Comparison of ENCODE assay signal across 31 cellular contexts in the genomic region with DNA sequence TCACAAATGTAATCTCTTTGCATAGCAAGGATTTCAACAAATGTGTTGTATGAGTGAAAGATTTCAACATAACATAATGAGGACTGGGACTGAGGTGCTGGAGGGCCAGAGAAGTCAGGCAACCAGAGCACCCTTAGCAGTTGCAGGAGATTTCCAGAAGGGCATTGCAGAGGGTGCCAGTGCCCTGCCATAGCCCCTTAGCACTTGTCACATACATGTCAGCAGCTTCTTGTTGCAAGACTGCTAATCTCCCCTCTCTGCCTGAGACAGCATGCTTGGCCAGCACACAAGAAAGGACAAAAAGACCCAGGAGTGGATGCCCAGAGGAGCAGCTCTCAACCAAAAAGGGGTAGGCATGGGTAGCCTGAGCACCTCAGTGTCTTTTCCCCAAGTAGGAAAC. TPM values are rescaled to one million over a fixed set of nuclear protein-coding genes. Genes with fewer than 3 reads are reported as not detected.
"Had no signal": no experiment of that assay in that cellular context is flagged by ENCODE, and none has a peak within 500 bp of the region (broad histone marks: within the 10 kb centered on the region; RNA-seq: fewer than 3 reads in every experiment).

No MANE protein-coding gene starts in this region.

- H3K27me3 ChIP-seq: heart left ventricle, right lobe of liver, testis, transverse colon had no signal

- H3K4me3 Mint-ChIP-seq: activated CD4-positive, alpha-beta memory T cell treated with anti-CD3 and anti-CD28 coated beads, Interleukin-2, amount 10 ng/mL, durations not matched to agents 7 days and 5 days; activated CD4-positive, alpha-beta T cell treated with anti-CD3 and anti-CD28 coated beads, Interleukin-2, amount 10 ng/mL, durations not matched to agents 7 days and 5 days; activated T-cell treated with anti-CD3 and anti-CD28 coated beads, Interleukin-2, amount 50 U/mL, for 24 hours; effector memory CD8-positive, alpha-beta T cell; immature natural killer cell; mesothelial cell of epicardium; naive B cell; T-helper 1 cell treated with Interleukin-12 subunit alpha and Interleukin-12 subunit beta and Interleukin-4 antibody, amounts not matched to agents 30 μg/mL and 1 μg/mL, for 36 hours had no signal

- H3K36me3 ChIP-seq: heart left ventricle, right lobe of liver, transverse colon had no signal

- H3K36me3 Mint-ChIP-seq: immature natural killer cell, naive B cell had no signal

- H3K27me3 Mint-ChIP-seq: activated CD4-positive, alpha-beta memory T cell treated with anti-CD3 and anti-CD28 coated beads, Interleukin-2, amount 10 ng/mL, durations not matched to agents 7 days and 5 days; activated CD4-positive, alpha-beta T cell treated with anti-CD3 and anti-CD28 coated beads, Interleukin-2, amount 10 ng/mL, durations not matched to agents 7 days and 5 days; activated T-cell treated with anti-CD3 and anti-CD28 coated beads, Interleukin-2, amount 50 U/mL, for 24 hours; effector memory CD8-positive, alpha-beta T cell; naive B cell had no signal

- H3K27ac Mint-ChIP-seq: activated CD4-positive, alpha-beta memory T cell treated with anti-CD3 and anti-CD28 coated beads, Interleukin-2, amount 10 ng/mL, durations not matched to agents 7 days and 5 days; activated CD4-positive, alpha-beta T cell treated with anti-CD3 and anti-CD28 coated beads, Interleukin-2, amount 10 ng/mL, durations not matched to agents 7 days and 5 days; activated T-cell treated with anti-CD3 and anti-CD28 coated beads, Interleukin-2, amount 50 U/mL, for 24 hours; effector memory CD8-positive, alpha-beta T cell; immature natural killer cell; naive B cell; T-helper 1 cell treated with Interleukin-12 subunit alpha and Interleukin-12 subunit beta and Interleukin-4 antibody, amounts not matched to agents 30 μg/mL and 1 μg/mL, for 36 hours had no signal

- H3K4me1 Mint-ChIP-seq: activated CD4-positive, alpha-beta memory T cell treated with anti-CD3 and anti-CD28 coated beads, Interleukin-2, amount 10 ng/mL, durations not matched to agents 7 days and 5 days; activated CD4-positive, alpha-beta T cell treated with anti-CD3 and anti-CD28 coated beads, Interleukin-2, amount 10 ng/mL, durations not matched to agents 7 days and 5 days; immature natural killer cell; naive B cell had no signal

- H3K27ac ChIP-seq: coronary artery, heart left ventricle, right lobe of liver, testis, transverse colon had no signal

- H3K4me1 ChIP-seq: heart left ventricle had no signal

- H3K4me3 ChIP-seq: coronary artery, heart left ventricle, right lobe of liver, testis, transverse colon had no signal

- ATAC-seq: effector memory CD8-positive, alpha-beta T cell; heart left ventricle; stimulated activated naive CD8-positive, alpha-beta T cell treated with anti-CD3 and anti-CD28 coated beads, Interleukin-15, Interleukin-2, amounts not matched to agents 100 U/mL and 50 U/mL, for 24 hours had no signal

- H3K9me3 ChIP-seq: heart left ventricle, right lobe of liver, SK-N-SH, testis, transverse colon had no signal

- DNase-seq: activated CD4-positive, alpha-beta memory T cell treated with anti-CD3 and anti-CD28 coated beads, Interleukin-2, amount 10 ng/mL, durations not matched to agents 7 days and 5 days; activated CD4-positive, alpha-beta T cell treated with anti-CD3 and anti-CD28 coated beads, Interleukin-2, amount 10 ng/mL, durations not matched to agents 7 days and 5 days; activated CD4-positive, CD25-positive, alpha-beta regulatory T cell treated with anti-CD3 and anti-CD28 coated beads, Interleukin-2, amount 50 U/mL, for 72 hours; activated CD8-positive, alpha-beta memory T cell treated with anti-CD3 and anti-CD28 coated beads, Interleukin-2, amount 50 U/mL, for 48 hours; activated gamma-delta T cell; activated naive CD4-positive, alpha-beta T cell treated with anti-CD3 and anti-CD28 coated beads, Interleukin-2, amount 50 U/mL, for 16 hours; activated T-cell treated with anti-CD3 and anti-CD28 coated beads, Interleukin-2, amount 50 U/mL, for 24 hours; amniotic stem cell; cerebellar nuclear complex; effector memory CD8-positive, alpha-beta T cell; heart left ventricle; hypothalamus; immature natural killer cell; naive B cell; posterior cingulate gyrus; right lobe of liver; SK-N-SH; stimulated activated CD4-positive, alpha-beta T cell treated with anti-CD3 and anti-CD28 coated beads, Interleukin-2, amount 100 ng/mL, for 48 hours; stimulated activated naive CD8-positive, alpha-beta T cell treated with anti-CD3 and anti-CD28 coated beads, Interleukin-15, Interleukin-2, amounts not matched to agents 100 U/mL and 50 U/mL, for 24 hours; SW 1271; T-helper 9 cell; testis; transverse colon had no signal

- H3K4me2 ChIP-seq: SK-N-SH had no signal

- H3K9me3 Mint-ChIP-seq: activated CD4-positive, alpha-beta memory T cell treated with anti-CD3 and anti-CD28 coated beads, Interleukin-2, amount 10 ng/mL, durations not matched to agents 7 days and 5 days; activated CD4-positive, alpha-beta T cell treated with anti-CD3 and anti-CD28 coated beads, Interleukin-2, amount 10 ng/mL, durations not matched to agents 7 days and 5 days; mesothelial cell of epicardium; T-helper 1 cell treated with Interleukin-12 subunit alpha and Interleukin-12 subunit beta and Interleukin-4 antibody, amounts not matched to agents 30 μg/mL and 1 μg/mL, for 36 hours had no signal

- H3K9ac ChIP-seq: SK-N-SH had no signal

- FAIRE-seq: endothelial cell of umbilical vein had no signal

RNA-seq across cellular contexts. Expression of gene BBOX1, which starts 43.2 kb away (rescaled TPM):
- total RNA-seq: activated CD4-positive, alpha-beta memory T cell treated with anti-CD3 and anti-CD28 coated beads, Interleukin-2, amount 10 ng/mL, durations not matched to agents 7 days and 5 days; activated CD4-positive, alpha-beta T cell treated with anti-CD3 and anti-CD28 coated beads, Interleukin-2, amount 10 ng/mL, durations not matched to agents 7 days and 5 days; endothelial cell of umbilical vein; kidney epithelial cell; lung microvascular endothelial cell; mesothelial cell of epicardium; omental fat pad; transverse colon had no signal
- polyA plus RNA-seq: endothelial cell of umbilical vein, heart left ventricle, immature natural killer cell, neural cell had no signal
